Comparison of ENCODE assay signal across 25 cellular contexts in genomic region chr16:49324703-49325102, GRCh38. TPM values are rescaled to one million over a fixed set of nuclear protein-coding genes. Genes with fewer than 3 reads are reported as not detected.
A peak's percentile ranks its signal among the peaks of the same experiment; 100 is the strongest.
DNase-seq lines count a peak whose midpoint lies in the region; ATAC-seq and TF ChIP-seq lines count a peak whose summit lies in the region.
"Had no signal": no experiment of that assay in that cellular context is flagged by ENCODE, and none has a peak within 500 bp of the region (broad histone marks: within the 10 kb centered on the region; RNA-seq: fewer than 3 reads in every experiment).

No MANE protein-coding gene starts in this region.

- no peaks in the 10 kb centered on the region for H3K36me3 ChIP-seq in thyroid gland
- H3K36me3 ChIP-seq: BE2C, BLaER1 had no signal

- TF ChIP-seq CTCF in thyroid gland (IDR thresholded peaks at IDR 0.05): no peak

- intact Hi-C loops in activated CD4-positive, alpha-beta T cell treated with anti-CD3 and anti-CD28 coated beads, Interleukin-2, amount 10 ng/mL, durations not matched to agents 24 days and 14 days (cut with micrococcal nuclease): no loop called here
- intact Hi-C loops in activated CD4-positive, alpha-beta T cell treated with anti-CD3 and anti-CD28 coated beads for 36 hours (cut with DNase I, micrococcal nuclease): no loop called here
- intact Hi-C loops in activated T-helper 2 cell treated with anti-CD3 and anti-CD28 coated beads, Interferon-gamma antibody, Interleukin-2, Interleukin-4, amounts not matched to agents 10 μg/mL and 5 μg/mL and 100 μg/mL, durations not matched to agents 14 hours and 24 hours and 36 hours (cut with micrococcal nuclease): no loop called here
- intact Hi-C loops in thyroid gland (cut with DNase I): no loop called here

- H3K27ac ChIP-seq in thyroid gland: no peak overlapping the region
- H3K27ac ChIP-seq: BLaER1 had no signal

- WGBS in thyroid gland, 2 donors: 89 to 95% methylated on average over 9 of the region's 9 CpGs

- CTCF ChIA-PET in activated CD4-positive, alpha-beta T cell treated with anti-CD3 and anti-CD28 coated beads for 36 hours (lab: Charles Lee): no interaction called here

- no peak for ATAC-seq in activated CD4-positive, alpha-beta T cell treated with anti-CD3 and anti-CD28 coated beads for 36 hours

- no peaks in the 10 kb centered on the region for H3K4me1 Mint-ChIP-seq in activated CD4-positive, alpha-beta T cell treated with anti-CD3 and anti-CD28 coated beads, Interleukin-2, amount 10 ng/mL, durations not matched to agents 24 days and 14 days
- no peaks in the 10 kb centered on the region for H3K4me1 Mint-ChIP-seq in activated CD4-positive, alpha-beta T cell treated with anti-CD3 and anti-CD28 coated beads for 36 hours
- no peaks in the 10 kb centered on the region for H3K4me1 Mint-ChIP-seq in activated T-helper 2 cell treated with anti-CD3 and anti-CD28 coated beads, Interferon-gamma antibody, Interleukin-2, Interleukin-4, amounts not matched to agents 10 μg/mL and 5 μg/mL and 100 μg/mL, durations not matched to agents 14 hours and 24 hours and 36 hours (ENCODE audit: low read depth)
- H3K4me1 Mint-ChIP-seq: CD14-positive monocyte; CD4-positive, alpha-beta memory T cell; CD4-positive, CD25-positive, alpha-beta regulatory T cell; CD8-positive, alpha-beta memory T cell had no signal

- POLR2A ChIA-PET in activated CD4-positive, alpha-beta T cell treated with anti-CD3 and anti-CD28 coated beads for 36 hours (lab: Charles Lee): no interaction called here

- no peak for TF ChIP-seq POLR2A in thyroid gland (IDR thresholded peaks at IDR 0.05)

- DNase-seq in activated CD4-positive, alpha-beta T cell treated with anti-CD3 and anti-CD28 coated beads, Interleukin-2, amount 10 ng/mL, durations not matched to agents 24 days and 14 days: peak; percentile 10
- no peak for DNase-seq in activated CD4-positive, alpha-beta T cell treated with anti-CD3 and anti-CD28 coated beads for 36 hours
- DNase-seq in NCI-H2227 (lab: John Stamatoyannopoulos, UW; ENCODE audit: unreplicated experiment) (peak; percentile 19), cerebellar cortex (ENCODE audit: low spot score) (peak; percentile 68), thyroid gland (no peak), RPMI8226 (no peak)
- no peak for DNase-seq in activated T-helper 2 cell treated with anti-CD3 and anti-CD28 coated beads, Interferon-gamma antibody, Interleukin-2, Interleukin-4, amounts not matched to agents 10 μg/mL and 5 μg/mL and 100 μg/mL, durations not matched to agents 14 hours and 24 hours and 36 hours (ENCODE audit: low spot score)
- DNase-seq: 8988T; ACHN; BE2C; CD4-positive, alpha-beta memory T cell; CD4-positive, CD25-positive, alpha-beta regulatory T cell; CD8-positive, alpha-beta memory T cell; COR-L47; DMS 273 treated with DMSO at 0.1 percent for 48 hours; DMS153; DMS53; DMS79; DND-41; EL; GF-D8 had no signal

- H3K4me3 Mint-ChIP-seq in activated CD4-positive, alpha-beta T cell treated with anti-CD3 and anti-CD28 coated beads, Interleukin-2, amount 10 ng/mL, durations not matched to agents 24 days and 14 days: no peak overlapping the region
- no peak overlapping the region for H3K4me3 Mint-ChIP-seq in activated CD4-positive, alpha-beta T cell treated with anti-CD3 and anti-CD28 coated beads for 36 hours
- no peak overlapping the region for H3K4me3 Mint-ChIP-seq in activated T-helper 2 cell treated with anti-CD3 and anti-CD28 coated beads, Interferon-gamma antibody, Interleukin-2, Interleukin-4, amounts not matched to agents 10 μg/mL and 5 μg/mL and 100 μg/mL, durations not matched to agents 14 hours and 24 hours and 36 hours (ENCODE audit: low read depth)
- H3K4me3 Mint-ChIP-seq: CD14-positive monocyte; CD4-positive, alpha-beta memory T cell; CD4-positive, CD25-positive, alpha-beta regulatory T cell; CD8-positive, alpha-beta memory T cell had no signal

- H3K9me3 ChIP-seq in thyroid gland: no peaks in the 10 kb centered on the region
- H3K9me3 ChIP-seq: BE2C had no signal

- H3K27ac Mint-ChIP-seq in activated CD4-positive, alpha-beta T cell treated with anti-CD3 and anti-CD28 coated beads, Interleukin-2, amount 10 ng/mL, durations not matched to agents 24 days and 14 days: no peak overlapping the region
- H3K27ac Mint-ChIP-seq in activated CD4-positive, alpha-beta T cell treated with anti-CD3 and anti-CD28 coated beads for 36 hours: no peak overlapping the region
- no peak overlapping the region for H3K27ac Mint-ChIP-seq in activated T-helper 2 cell treated with anti-CD3 and anti-CD28 coated beads, Interferon-gamma antibody, Interleukin-2, Interleukin-4, amounts not matched to agents 10 μg/mL and 5 μg/mL and 100 μg/mL, durations not matched to agents 14 hours and 24 hours and 36 hours
- H3K27ac Mint-ChIP-seq: CD14-positive monocyte; CD4-positive, alpha-beta memory T cell; CD4-positive, CD25-positive, alpha-beta regulatory T cell had no signal

- H3K4me1 ChIP-seq in thyroid gland: peaks cover 3 to 6% of the 10 kb centered on the region in 2 donors
- H3K4me1 ChIP-seq: BE2C, BLaER1 had no signal

- no peak overlapping the region for H3K4me3 ChIP-seq in thyroid gland (replicated peaks in 1 of 3)
- H3K4me3 ChIP-seq: BLaER1 had no signal

- H3K27me3 ChIP-seq in thyroid gland: no peaks in the 10 kb centered on the region
- H3K27me3 ChIP-seq: BE2C, BLaER1 had no signal

- H3K9me3 Mint-ChIP-seq in activated CD4-positive, alpha-beta T cell treated with anti-CD3 and anti-CD28 coated beads, Interleukin-2, amount 10 ng/mL, durations not matched to agents 24 days and 14 days: no peaks in the 10 kb centered on the region
- peaks cover 6% of the 10 kb centered on the region for H3K9me3 Mint-ChIP-seq in activated CD4-positive, alpha-beta T cell treated with anti-CD3 and anti-CD28 coated beads for 36 hours (ENCODE audit: low read depth)
- H3K9me3 Mint-ChIP-seq in activated T-helper 2 cell treated with anti-CD3 and anti-CD28 coated beads, Interferon-gamma antibody, Interleukin-2, Interleukin-4, amounts not matched to agents 10 μg/mL and 5 μg/mL and 100 μg/mL, durations not matched to agents 14 hours and 24 hours and 36 hours: no peaks in the 10 kb centered on the region

- H3K36me3 Mint-ChIP-seq in activated CD4-positive, alpha-beta T cell treated with anti-CD3 and anti-CD28 coated beads, Interleukin-2, amount 10 ng/mL, durations not matched to agents 24 days and 14 days (ENCODE audit: low read depth): no peaks in the 10 kb centered on the region
- H3K36me3 Mint-ChIP-seq in activated CD4-positive, alpha-beta T cell treated with anti-CD3 and anti-CD28 coated beads for 36 hours (ENCODE audit: low read depth): no peaks in the 10 kb centered on the region
- no peaks in the 10 kb centered on the region for H3K36me3 Mint-ChIP-seq in activated T-helper 2 cell treated with anti-CD3 and anti-CD28 coated beads, Interferon-gamma antibody, Interleukin-2, Interleukin-4, amounts not matched to agents 10 μg/mL and 5 μg/mL and 100 μg/mL, durations not matched to agents 14 hours and 24 hours and 36 hours (ENCODE audit: low read depth)
- H3K36me3 Mint-ChIP-seq: CD14-positive monocyte; CD4-positive, alpha-beta memory T cell; CD4-positive, CD25-positive, alpha-beta regulatory T cell; CD8-positive, alpha-beta memory T cell had no signal

- H3K27me3 Mint-ChIP-seq in activated CD4-positive, alpha-beta T cell treated with anti-CD3 and anti-CD28 coated beads, Interleukin-2, amount 10 ng/mL, durations not matched to agents 24 days and 14 days: peaks cover 3% of the 10 kb centered on the region
- peaks cover 15% of the 10 kb centered on the region for H3K27me3 Mint-ChIP-seq in activated CD4-positive, alpha-beta T cell treated with anti-CD3 and anti-CD28 coated beads for 36 hours
- no peaks in the 10 kb centered on the region for H3K27me3 Mint-ChIP-seq in activated T-helper 2 cell treated with anti-CD3 and anti-CD28 coated beads, Interferon-gamma antibody, Interleukin-2, Interleukin-4, amounts not matched to agents 10 μg/mL and 5 μg/mL and 100 μg/mL, durations not matched to agents 14 hours and 24 hours and 36 hours (ENCODE audit: low read depth)
- H3K27me3 Mint-ChIP-seq: CD4-positive, CD25-positive, alpha-beta regulatory T cell had no signal

RNA-seq across cellular contexts. Expression of gene CBLN1, which starts 43.1 kb away (rescaled TPM):
- not detected in 2 replicates for total RNA-seq in activated CD4-positive, alpha-beta T cell treated with anti-CD3 and anti-CD28 coated beads, Interleukin-2, amount 10 ng/mL, durations not matched to agents 24 days and 14 days
- not detected for total RNA-seq in activated CD4-positive, alpha-beta T cell treated with anti-CD3 and anti-CD28 coated beads for 36 hours
- total RNA-seq in activated T-helper 2 cell treated with anti-CD3 and anti-CD28 coated beads, Interferon-gamma antibody, Interleukin-2, Interleukin-4, amounts not matched to agents 10 μg/mL and 5 μg/mL and 100 μg/mL, durations not matched to agents 14 hours and 24 hours and 36 hours: not detected in 2 replicates
- total RNA-seq in thyroid gland: 1 to 10 TPM in 1 of 4 donors, not detected in 3; 1.0 TPM
- total RNA-seq: A673; CD4-positive, alpha-beta memory T cell; CD4-positive, CD25-positive, alpha-beta regulatory T cell; CD8-positive, alpha-beta memory T cell had no signal

RNA-seq across cellular contexts. Expression of gene C16orf78, which starts 48.9 kb away (rescaled TPM):
- not detected in 2 replicates for total RNA-seq in activated CD4-positive, alpha-beta T cell treated with anti-CD3 and anti-CD28 coated beads, Interleukin-2, amount 10 ng/mL, durations not matched to agents 24 days and 14 days
- not detected for total RNA-seq in activated CD4-positive, alpha-beta T cell treated with anti-CD3 and anti-CD28 coated beads for 36 hours
- not detected in 2 replicates for total RNA-seq in activated T-helper 2 cell treated with anti-CD3 and anti-CD28 coated beads, Interferon-gamma antibody, Interleukin-2, Interleukin-4, amounts not matched to agents 10 μg/mL and 5 μg/mL and 100 μg/mL, durations not matched to agents 14 hours and 24 hours and 36 hours
- total RNA-seq in thyroid gland: not detected
- total RNA-seq: A673; CD4-positive, alpha-beta memory T cell; CD4-positive, CD25-positive, alpha-beta regulatory T cell; CD8-positive, alpha-beta memory T cell; Daoy had no signal

Comparison
In these comparisons a context has a peak if more than half of its experiments do, and no peak if none do; other contexts are left out.
1. DNase-seq: peak in activated CD4-positive, alpha-beta T cell treated with anti-CD3 and anti-CD28 coated beads, Interleukin-2, amount 10 ng/mL, durations not matched to agents 24 days and 14 days (single experiment), NCI-H2227 (single experiment) and cerebellar cortex (single experiment); none in activated CD4-positive, alpha-beta T cell treated with anti-CD3 and anti-CD28 coated beads for 36 hours (single experiment), activated T-helper 2 cell treated with anti-CD3 and anti-CD28 coated beads, Interferon-gamma antibody, Interleukin-2, Interleukin-4, amounts not matched to agents 10 μg/mL and 5 μg/mL and 100 μg/mL, durations not matched to agents 14 hours and 24 hours and 36 hours (single experiment), thyroid gland (0 of 2) and RPMI8226 (single experiment).